In genomic region chr9:113593682-113594281, GRCh38 we compare ENCODE assay signal across 8 cellular contexts.
A peak's percentile ranks its signal among the peaks of the same experiment; 100 is the strongest.
DNase-seq lines count a peak whose midpoint lies in the region; ATAC-seq and TF ChIP-seq lines count a peak whose summit lies in the region.

No MANE protein-coding gene starts in this region.

- WGBS in gastroesophageal sphincter (ENCODE audit: low coverage in 1 of 2), 2 donors = 0% methylated on average over 3 of the region's 15 CpGs

- peaks cover 0 to 3% (median 0%) of the 10 kb centered on the region in 7 donors for H3K9me3 Mint-ChIP-seq in CD4-positive, CD25-positive, alpha-beta regulatory T cell
- H3K9me3 Mint-ChIP-seq in nephron progenitor cell = no peaks in the 10 kb centered on the region

- DNase-seq in CD4-positive, CD25-positive, alpha-beta regulatory T cell = peak in 1 of 3 donors; percentile 20
- peak; percentile 100 for DNase-seq in HT1080 (ENCODE audit: low read depth)
- DNase-seq in nephron progenitor cell = peak; percentile 89
- no peak for DNase-seq in NCI-H1436 treated with DMSO at 0.1 percent for 48 hours (lab: John Stamatoyannopoulos, UW)
- DNase-seq in OCI-M2 (lab: John Stamatoyannopoulos, UW; ENCODE audit: unreplicated experiment) = no peak

- TF ChIP-seq CTCF in WI38 (IDR thresholded peaks at IDR 0.05; ENCODE audit: low read depth, low read length) (no peak), gastroesophageal sphincter (IDR thresholded peaks at IDR 0.05) (peak in 2 of 4 experiments; percentile 9 to 24), nephron progenitor cell (IDR thresholded peaks at IDR 0.05) (no peak)

- TF ChIP-seq EP300 in gastroesophageal sphincter (IDR thresholded peaks at IDR 0.05) = no peak

- peaks cover 12% of the 10 kb centered on the region for H3K4me1 ChIP-seq in CD4-positive, CD25-positive, alpha-beta regulatory T cell (ENCODE audit: control insufficient read depth, insufficient read depth, low read length, poor library complexity, severe bottlenecking)
- H3K4me1 ChIP-seq in gastroesophageal sphincter = peaks cover 0 to 100% (median 27%) of the 10 kb centered on the region in 3 donors

- no peaks in the 10 kb centered on the region for H3K27me3 ChIP-seq in CD4-positive, CD25-positive, alpha-beta regulatory T cell (ENCODE audit: control insufficient read depth, insufficient read depth, low read length)
- no peaks in the 10 kb centered on the region for H3K27me3 ChIP-seq in gastroesophageal sphincter

- peak overlapping the region in 1 of 4 donors; percentile 60 for H3K4me3 Mint-ChIP-seq in CD4-positive, CD25-positive, alpha-beta regulatory T cell
- peak overlapping the region; percentile 89 for H3K4me3 Mint-ChIP-seq in nephron progenitor cell

- no peaks in the 10 kb centered on the region for H3K27me3 Mint-ChIP-seq in CD4-positive, CD25-positive, alpha-beta regulatory T cell
- H3K27me3 Mint-ChIP-seq in nephron progenitor cell (ENCODE audit: low read depth, poor library complexity) = no peaks in the 10 kb centered on the region

- peaks cover 21% of the 10 kb centered on the region for H3K36me3 ChIP-seq in CD4-positive, CD25-positive, alpha-beta regulatory T cell (ENCODE audit: control insufficient read depth, insufficient read depth, low read length)
- H3K36me3 ChIP-seq in gastroesophageal sphincter = peaks cover 0 to 45% of the 10 kb centered on the region in 2 donors

- H3K36me3 Mint-ChIP-seq in CD4-positive, CD25-positive, alpha-beta regulatory T cell = peaks cover 13% of the 10 kb centered on the region
- peaks cover 19% of the 10 kb centered on the region for H3K36me3 Mint-ChIP-seq in nephron progenitor cell (ENCODE audit: low read depth)

- peak; percentile 69 to 87 for TF ChIP-seq POLR2A in gastroesophageal sphincter (IDR thresholded peaks at IDR 0.05)

- peak overlapping the region; percentile 51 for H3K27ac ChIP-seq in CD4-positive, CD25-positive, alpha-beta regulatory T cell (ENCODE audit: insufficient read depth, low read length, poor library complexity, severe bottlenecking)
- H3K27ac ChIP-seq in gastroesophageal sphincter = peak overlapping the region; percentile 44 to 89 (median 82)

- peaks cover 9 to 26% (median 15%) of the 10 kb centered on the region in 4 donors for H3K4me1 Mint-ChIP-seq in CD4-positive, CD25-positive, alpha-beta regulatory T cell
- peaks cover 65% of the 10 kb centered on the region for H3K4me1 Mint-ChIP-seq in nephron progenitor cell

- H3K9me3 ChIP-seq in CD4-positive, CD25-positive, alpha-beta regulatory T cell (ENCODE audit: control insufficient read depth in 2 of 2, low read length in 2 of 2) = no peaks in the 10 kb centered on the region
- no peaks in the 10 kb centered on the region for H3K9me3 ChIP-seq in gastroesophageal sphincter

- H3K4me3 ChIP-seq in CD4-positive, CD25-positive, alpha-beta regulatory T cell (ENCODE audit: low read depth, low read length) = no peak overlapping the region
- H3K4me3 ChIP-seq in WI38 (ENCODE audit: low read depth, low read length) = peak overlapping the region; percentile 97
- peak overlapping the region; percentile 38 to 60 for H3K4me3 ChIP-seq in gastroesophageal sphincter

- no peak for ATAC-seq in CD4-positive, CD25-positive, alpha-beta regulatory T cell (ENCODE audit: low read depth in 2 of 2)
- peak; percentile 87 for ATAC-seq in GM19463 (IDR thresholded peaks at IDR 0.05; ENCODE audit: unreplicated experiment)
- ATAC-seq in gastroesophageal sphincter = peak; percentile 96

- no peak overlapping the region for H3K27ac Mint-ChIP-seq in CD4-positive, CD25-positive, alpha-beta regulatory T cell
- H3K27ac Mint-ChIP-seq in nephron progenitor cell = peak overlapping the region; percentile 79

Comparison
In these comparisons a context has a peak if more than half of its experiments do, and no peak if none do; other contexts are left out.
1. ATAC-seq: peak in GM19463 (single experiment) and gastroesophageal sphincter (single experiment); none in CD4-positive, CD25-positive, alpha-beta regulatory T cell (0 of 2).
2. DNase-seq: peak in HT1080 (single experiment) and nephron progenitor cell (single experiment); none in NCI-H1436 treated with DMSO at 0.1 percent for 48 hours (single experiment) and OCI-M2 (single experiment).